Comparison of ENCODE assay signal across 10 cellular contexts in genomic region chrX:138711399-138712347, GRCh38. TPM values are rescaled to one million over a fixed set of nuclear protein-coding genes. Genes with fewer than 3 reads are reported as not detected.
DNase-seq lines count a peak whose midpoint lies in the region; ATAC-seq, FAIRE-seq and TF ChIP-seq lines count a peak whose summit lies in the region.
"Had no signal": no experiment of that assay in that cellular context is flagged by ENCODE, and none has a peak within 500 bp of the region (broad histone marks: within the 10 kb centered on the region; RNA-seq: fewer than 3 reads in every experiment).

Gene FGF13 (minus strand): TSS chrX:138711717. CDS start chrX:138711003, 714 bp downstream.

- POLR2A ChIA-PET in H1 (lab: Charles Lee; ENCODE audit: partially characterized antibody), result interaction anchor here (0.6 to 3.2 kb wide), 8 partner anchors 9 to 1482 kb away, joined by 3 to 17 read pairs (median 3); no protein-coding TSS in a partner anchor

- no peaks in the 10 kb centered on the region for H3K4me1 Mint-ChIP-seq in CD14-positive monocyte
- H3K4me1 Mint-ChIP-seq: activated naive CD4-positive, alpha-beta T cell treated with anti-CD3 and anti-CD28 coated beads, Interleukin-2, amount 50 U/mL, for 24 hours had no signal

- H2BK12ac ChIP-seq in H1 (ENCODE audit: low read depth, low read length), result no peak within 1 kb of the TSS

- no peak within 1 kb of the TSS for H3K23ac ChIP-seq in H1 (ENCODE audit: insufficient read length)

- H2BK15ac ChIP-seq in H1 (ENCODE audit: low read length), result no peak within 1 kb of the TSS

- H3K36me3 Mint-ChIP-seq in CD14-positive monocyte, result no peaks in the 10 kb centered on the region
- H3K36me3 Mint-ChIP-seq: activated naive CD4-positive, alpha-beta T cell treated with anti-CD3 and anti-CD28 coated beads, Interleukin-2, amount 50 U/mL, for 24 hours had no signal

- no peak within 1 kb of the TSS for H3K4ac ChIP-seq in H1 (replicated peaks; ENCODE audit: insufficient read length, low read depth, low read length)

- H4K91ac ChIP-seq in H1 (replicated peaks; ENCODE audit: insufficient read length, low read length), result no peak within 1 kb of the TSS

- no peak within 1 kb of the TSS; the same call in 1 of the 2 replicates for H2AFZ ChIP-seq in H1 (ENCODE audit: low read length)

- H3K79me1 ChIP-seq in H1 (ENCODE audit: low read depth, low read length), result no peaks in the 10 kb centered on the region

- no peak for ATAC-seq in foreskin keratinocyte

- H3K4me3 ChIP-seq in LNCaP clone FGC (ENCODE audit: low read depth, low read length) (no peak within 1 kb of the TSS), H1 (ENCODE audit: extremely low read depth in 1 of 4, insufficient read depth in 2 of 4, low read depth in 3 of 4, low read length in 4 of 4) (peak within 1 kb of the TSS; percentile 65 to 82 (median 72)), muscle layer of colon (ENCODE audit: low read depth in 1 of 2, low read length in 2 of 2) (peak within 1 kb of the TSS; percentile 45 to 60)

- no peak for TF ChIP-seq EP300 in H1 (IDR thresholded peaks at IDR 0.05; ENCODE audit: borderline replicate concordance in 1 of 2, low read depth in 2 of 2, low read length in 2 of 2)

- H3K14ac ChIP-seq in H1 (ENCODE audit: insufficient read length), result no peak within 1 kb of the TSS

- peak within 1 kb of the TSS; percentile 72 for H4K5ac ChIP-seq in H1 (ENCODE audit: insufficient read length, low read depth, low read length)

- TF ChIP-seq CTCF in CD14-positive monocyte (IDR thresholded peaks at IDR 0.05) (no peak), LNCaP clone FGC (IDR thresholded peaks at IDR 0.05; ENCODE audit: control insufficient read depth, extremely low read depth, insufficient read depth) (peak; percentile 52), H1 (IDR thresholded peaks at IDR 0.05; ENCODE audit: control extremely low read depth in 1 of 3, insufficient read depth in 1 of 3, low read depth in 1 of 3, low read length in 3 of 3) (peak; percentile 43 to 62 (median 46)), foreskin keratinocyte (conservative IDR thresholded peaks at IDR 0.05) (no peak)

- H3K4me2 ChIP-seq in H1 (ENCODE audit: insufficient read depth in 1 of 2, low read depth in 2 of 2, low read length in 2 of 2), result peak within 1 kb of the TSS; percentile 88 to 99

- no peak within 1 kb of the TSS for H2AK5ac ChIP-seq in H1 (ENCODE audit: low read depth, low read length)

- peak within 1 kb of the TSS; percentile 79; the same call in 1 of the 2 replicates for H4K8ac ChIP-seq in H1 (ENCODE audit: extremely low read depth, insufficient read depth, low read length)

- H3K56ac ChIP-seq in H1 (replicated peaks; ENCODE audit: insufficient read length, low read depth, low read length), result peak within 1 kb of the TSS; percentile 69

- H2BK20ac ChIP-seq in H1 (ENCODE audit: low read length), result no peak within 1 kb of the TSS

- peaks cover 30 to 50% (median 50%) of the 10 kb centered on the region in 3 donors for H3K27me3 Mint-ChIP-seq in CD14-positive monocyte (ENCODE audit: low read depth in 3 of 3)

- H3K9ac ChIP-seq in H1 (replicated peaks in 1 of 4; ENCODE audit: extremely low read depth in 1 of 4, low read depth in 3 of 4, low read length in 3 of 4), result peak within 1 kb of the TSS in 3 of 4 experiments; percentile 60 to 75 (median 71); a peak in 6 of 7 replicates
- H3K9ac ChIP-seq in muscle layer of colon (ENCODE audit: low read length), result no peak within 1 kb of the TSS

- intact Hi-C loops in CD14-positive monocyte (cut with micrococcal nuclease), result no loop called here

- no peaks in the 10 kb centered on the region for H3K9me3 ChIP-seq in H1 (ENCODE audit: insufficient read depth in 2 of 2, low read depth in 1 of 2, low read length in 1 of 2)
- H3K9me3 ChIP-seq in muscle layer of colon (ENCODE audit: low read length), result no peaks in the 10 kb centered on the region

- no peak within 1 kb of the TSS for H3K27ac Mint-ChIP-seq in CD14-positive monocyte
- H3K27ac Mint-ChIP-seq: activated naive CD4-positive, alpha-beta T cell treated with anti-CD3 and anti-CD28 coated beads, Interleukin-2, amount 50 U/mL, for 24 hours had no signal

- H4K20me1 ChIP-seq in H1 (replicated peaks in 1 of 2; ENCODE audit: control insufficient read depth in 1 of 2, insufficient read depth in 2 of 2, low read length in 2 of 2), result peaks cover 0 to 2% of the 10 kb centered on the region in 2 experiments

- H3K4me3 Mint-ChIP-seq in CD14-positive monocyte, result peak within 1 kb of the TSS; percentile 51 to 71
- H3K4me3 Mint-ChIP-seq: activated naive CD4-positive, alpha-beta T cell treated with anti-CD3 and anti-CD28 coated beads, Interleukin-2, amount 50 U/mL, for 24 hours had no signal

- DNase-seq in CD14-positive monocyte (ENCODE audit: low spot score), result no peak
- no peak for DNase-seq in LNCaP clone FGC (ENCODE audit: low read depth)
- DNase-seq in H1 (ENCODE audit: low read depth in 1 of 2, low spot score in 2 of 2), result peak; percentile 21 to 60
- no peak for DNase-seq in T-helper 1 cell
- no peak for DNase-seq in foreskin keratinocyte
- no peak for DNase-seq in HT-29 (ENCODE audit: low spot score)
- DNase-seq in activated CD4-positive, CD25-positive, alpha-beta regulatory T cell treated with anti-CD3 and anti-CD28 coated beads, Interleukin-2, amount 50 U/mL, for 72 hours, result no peak

- peak; percentile 24 to 69 for TF ChIP-seq POLR2A in H1 (IDR thresholded peaks at IDR 0.05; ENCODE audit: control extremely low read depth in 1 of 2, low read depth in 2 of 2, low read length in 2 of 2)

- peak; percentile 72 for FAIRE-seq in H1 (lab: Jason Lieb, UNC)
- FAIRE-seq: GM18507 had no signal

- peaks cover 0 to 28% of the 10 kb centered on the region in 2 experiments; a peak in 2 of 4 replicates for H3K79me2 ChIP-seq in H1 (ENCODE audit: control insufficient read depth in 1 of 2, insufficient read depth in 2 of 2, low read length in 2 of 2)

- no peak within 1 kb of the TSS for H2BK120ac ChIP-seq in H1 (replicated peaks; ENCODE audit: low read depth, low read length)

- CTCF ChIA-PET in H1 (lab: Charles Lee; ENCODE audit: partially characterized antibody), result interaction anchor here (0.6 to 1.7 kb wide), 9 partner anchors 32 to 1201 kb away, joined by 3 to 6 read pairs (median 3); no protein-coding TSS in a partner anchor

- H3K27ac ChIP-seq in H1 (ENCODE audit: low read depth, low read length) (peak within 1 kb of the TSS; percentile 63; the same call in 1 of the 2 replicates), muscle layer of colon (ENCODE audit: low read depth, low read length) (no peak within 1 kb of the TSS), foreskin keratinocyte (no peak within 1 kb of the TSS)

- H3K18ac ChIP-seq in H1 (ENCODE audit: extremely low read depth, low read length), result peak within 1 kb of the TSS; percentile 60

- no peaks in the 10 kb centered on the region for H3K23me2 ChIP-seq in H1 (ENCODE audit: low read depth, low read length)

- no peaks in the 10 kb centered on the region for H3K27me3 ChIP-seq in H1 (replicated peaks in 1 of 4; ENCODE audit: control insufficient read depth in 3 of 4, extremely low read depth in 1 of 4, insufficient read depth in 3 of 4, low read length in 3 of 4)
- peaks cover 4 to 5% of the 10 kb centered on the region in 2 donors for H3K27me3 ChIP-seq in muscle layer of colon (ENCODE audit: control insufficient read depth in 1 of 2, insufficient read depth in 2 of 2, low read length in 2 of 2)
- H3K27me3 ChIP-seq in foreskin keratinocyte, result peaks cover 13% of the 10 kb centered on the region

- H3K36me3 ChIP-seq in H1 (ENCODE audit: control insufficient read depth in 2 of 4, insufficient read depth in 4 of 4, low read length in 3 of 4), result peaks cover 0 to 12% (median 0%) of the 10 kb centered on the region in 4 experiments; a peak in 1 of 8 replicates
- H3K36me3 ChIP-seq in muscle layer of colon (ENCODE audit: insufficient read depth, low read length), result no peaks in the 10 kb centered on the region

- no peak within 1 kb of the TSS; the same call in 1 of the 2 replicates for H2BK5ac ChIP-seq in H1 (ENCODE audit: low read depth, low read length)

- WGBS in H1 (ENCODE audit: extremely low coverage in 1 of 2, insufficient coverage in 1 of 2, insufficient read length in 1 of 2, insufficient replicate concordance in 2 of 2, low coverage in 1 of 2, low lambda C conversion rate in 2 of 2, missing lambda C conversion rate in 1 of 2), 2 experiments, result 7% methylated on average over 6 of the region's 65 CpGs; no CpG with 5 or more reads in 1 of the 2 experiments

- H3K4me1 ChIP-seq in H1 (replicated peaks in 1 of 4; ENCODE audit: control insufficient read depth in 3 of 4, insufficient read depth in 4 of 4, low read length in 3 of 4), result no peaks in the 10 kb centered on the region; a peak in 3 of 7 replicates
- no peaks in the 10 kb centered on the region for H3K4me1 ChIP-seq in muscle layer of colon (ENCODE audit: insufficient read depth, low read length)
- H3K4me1 ChIP-seq in foreskin keratinocyte, result no peaks in the 10 kb centered on the region

- peaks cover 0 to 8% (median 3%) of the 10 kb centered on the region in 7 donors for H3K9me3 Mint-ChIP-seq in CD14-positive monocyte
- H3K9me3 Mint-ChIP-seq: activated naive CD4-positive, alpha-beta T cell treated with anti-CD3 and anti-CD28 coated beads, Interleukin-2, amount 50 U/mL, for 24 hours had no signal

- peak; percentile 65 for TF ChIP-seq RAD21 in H1 (IDR thresholded peaks at IDR 0.05 in 1 of 2, conservative IDR thresholded peaks at IDR 0.05 in 1 of 2; ENCODE audit: low read depth in 2 of 2, low read length in 2 of 2)

TF ChIP-seq in H1, 55 proteins besides CTCF, POLR2A, EP300 and RAD21 (continues in another document):
- TF ChIP-seq RBBP5 (IDR thresholded peaks at IDR 0.05; ENCODE audit: borderline replicate concordance, low read depth, low read length), result peak; percentile 15; the same call in 1 of the 2 replicates
- TF ChIP-seq POLR2AphosphoS5 (IDR thresholded peaks at IDR 0.05; ENCODE audit: low read depth, low read length), result peak; percentile 54; the same call in 1 of the 2 replicates
- peak; percentile 34 for TF ChIP-seq KDM4A (IDR thresholded peaks at IDR 0.05; ENCODE audit: low read depth, low read length, severe bottlenecking)
- no peak for TF ChIP-seq TAF7 (optimal IDR thresholded peaks at IDR 0.05; ENCODE audit: borderline replicate concordance, low read depth, low read length)
- TF ChIP-seq ASH2L (IDR thresholded peaks at IDR 0.05; ENCODE audit: low read length), result peak; percentile 84
- no peak for TF ChIP-seq POU5F1 (IDR thresholded peaks at IDR 0.05; ENCODE audit: low read depth, low read length)

RNA-seq across cellular contexts. Expression of gene FGF13, which starts in this region (rescaled TPM):
- polyA plus RNA-seq in CD14-positive monocyte, result not detected
- 34.7 and 36.1 TPM in 2 replicates for total RNA-seq in H1 (2021; fragmentation: NEBNext Ultra II Directional; extraction: Animal tissue kit (Norgen Biotek cat#: 25700))
- 6.6 and 10.1 TPM in 2 replicates for polyA plus RNA-seq in H1 (2011; rRNA removed)
- polyA plus RNA-seq in H1 (2011; cell fraction: cytosol; rRNA removed), result 15.8 TPM
- 5.2 TPM for polyA plus RNA-seq in H1 (2011; cell fraction: nucleus; rRNA removed)
- 13.5 to 14.4 TPM (median 13.9 TPM) in 4 replicates for polyA plus RNA-seq in H1 (2012, experiment 1 of 2)
- polyA plus RNA-seq in H1 (2012, experiment 2 of 2), result 4.2 TPM
- polyA plus RNA-seq in H1 (2013, experiment 1 of 2), result 35.6 TPM
- 37.0 TPM for polyA plus RNA-seq in H1 (2013, experiment 2 of 2)
- 8.3 and 9.3 TPM in 2 replicates for polyA minus RNA-seq in H1 (2011; rRNA and poly(A)+ RNA removed)
- 7.6 TPM for polyA minus RNA-seq in H1 (2011; cell fraction: cytosol; rRNA and poly(A)+ RNA removed)
- polyA minus RNA-seq in H1 (2011; cell fraction: nucleus; rRNA and poly(A)+ RNA removed), result 6.3 TPM
- total RNA-seq in foreskin keratinocyte, result not detected in 2 replicates
- not detected in 2 replicates for polyA plus RNA-seq in foreskin keratinocyte
- total RNA-seq in HT-29 (2014; rRNA removed; shearing (Covaris generic)), result not detected in 2 replicates

Comparison
In these comparisons a context has a peak if more than half of its experiments do, and no peak if none do; other contexts are left out.
1. RNA of gene FGF13 (total RNA-seq): 34.7 to 36.1 TPM in H1; not detected in foreskin keratinocyte and not detected in HT-29; every median in the first group is over 10 times any median in the second.
2. DNase-seq: peak in H1 (2 of 2); none in CD14-positive monocyte (single experiment), LNCaP clone FGC (single experiment), T-helper 1 cell (0 of 5), foreskin keratinocyte (0 of 2), HT-29 (single experiment) and activated CD4-positive, CD25-positive, alpha-beta regulatory T cell treated with anti-CD3 and anti-CD28 coated beads, Interleukin-2, amount 50 U/mL, for 72 hours (single experiment).
3. CTCF ChIP-seq: peak in LNCaP clone FGC (single experiment) and H1 (3 of 3); none in CD14-positive monocyte (single experiment) and foreskin keratinocyte (single experiment).